Comparison of ENCODE assay signal across 17 cellular contexts in genomic region chr15:27820722-27821121, GRCh38.
"Had no signal": no experiment of that assay in that cellular context is flagged by ENCODE, and none has a peak within 500 bp of the region (broad histone marks: within the 10 kb centered on the region; RNA-seq: fewer than 3 reads in every experiment).

No MANE protein-coding gene starts in this region.

- H3K4me2 ChIP-seq: SK-N-SH had no signal

- ATAC-seq: Panc1, PC-3 had no signal

- H3K27ac ChIP-seq: RWPE1 had no signal

- DNase-seq: NCI-H1048, NCI-H1105, NCI-H1436 treated with DMSO at 0.1 percent for 48 hours, NCI-H1694, NCI-H187 treated with DMSO at 0.1 percent for 48 hours, NCI-H2081 treated with DMSO at 0.1 percent for 48 hours, NCI-H2171, NCI-H226, NCI-H446, NCI-H510A, NCI-H524 treated with DMSO at 0.1 percent for 48 hours, NCI-H774, PC-3, SHP77, SK-N-SH had no signal

- H3K9ac ChIP-seq: SK-N-SH had no signal
